In genomic region chr6:137581019-137581707, GRCh38 we compare ENCODE assay signal across 19 cellular contexts.
DNase-seq lines count a peak whose midpoint lies in the region; ATAC-seq and TF ChIP-seq lines count a peak whose summit lies in the region.
"Had no signal": no experiment of that assay in that cellular context is flagged by ENCODE, and none has a peak within 500 bp of the region (broad histone marks: within the 10 kb centered on the region; RNA-seq: fewer than 3 reads in every experiment).

No MANE protein-coding gene starts in this region.

- no peaks in the 10 kb centered on the region; the same call in 1 of the 2 replicates for H3K27me3 ChIP-seq in BE2C
- H3K27me3 ChIP-seq: neutrophil, thyroid gland had no signal

- H3K4me3 ChIP-seq in BE2C (ENCODE audit: low read depth, low read length): no peak overlapping the region
- H3K4me3 ChIP-seq: SK-N-MC, thyroid gland had no signal

- H3K4me1 ChIP-seq in BE2C: no peaks in the 10 kb centered on the region
- H3K4me1 ChIP-seq: thyroid gland had no signal

- TF ChIP-seq CTCF in GM13977 (IDR thresholded peaks at IDR 0.05; ENCODE audit: extremely low read depth, insufficient read depth, missing control alignments) (no peak), BE2C (IDR thresholded peaks at IDR 0.05; ENCODE audit: low read depth, low read length) (no peak)

- no peaks in the 10 kb centered on the region for H3K9me3 ChIP-seq in BE2C
- H3K9me3 ChIP-seq: neutrophil, thyroid gland had no signal

- ATAC-seq in GM19324 (IDR thresholded peaks at IDR 0.05; ENCODE audit: low FRiP score, unreplicated experiment): peak; percentile 62
- peak; percentile 78 for ATAC-seq in HG03066 (IDR thresholded peaks at IDR 0.05; ENCODE audit: low read depth, unreplicated experiment)
- ATAC-seq: right cardiac atrium had no signal

- DNase-seq in Ammon's horn (ENCODE audit: low spot score): peak; percentile 9
- DNase-seq in OCI-M1 (lab: John Stamatoyannopoulos, UW): peak; percentile 40
- DNase-seq in NCI-H1105 (lab: John Stamatoyannopoulos, UW): no peak
- DNase-seq in GM13977 (ENCODE audit: low spot score): no peak
- no peak for DNase-seq in BE2C
- DNase-seq in GM03348 (ENCODE audit: low spot score): no peak
- DNase-seq: activated CD4-positive, alpha-beta T cell treated with anti-CD3 and anti-CD28 coated beads, Interleukin-2, amount 50 U/mL, for 1 hour; CD4-positive, alpha-beta memory T cell; glutamatergic neuron; HCEC 1CT; KG1; NCI-H1694 treated with DMSO at 0.1 percent for 48 hours; NCI-H446 treated with DMSO at 0.1 percent for 48 hours; right cardiac atrium; thyroid gland had no signal

- in situ Hi-C loops in GM13977 (cut with MboI; ENCODE audit: low pct_unique_long_range_greater_than_20kb, low sequenced_read_pairs, unreplicated experiment): no loop called here

- no peaks in the 10 kb centered on the region for H3K36me3 ChIP-seq in BE2C
- H3K36me3 ChIP-seq: neutrophil, thyroid gland had no signal

Comparison
In these comparisons a context has a peak if more than half of its experiments do, and no peak if none do; other contexts are left out.
1. DNase-seq: peak in Ammon's horn (single experiment) and OCI-M1 (single experiment); none in NCI-H1105 (single experiment), GM13977 (single experiment), BE2C (single experiment) and GM03348 (single experiment).